ENCODE assay signal across 14 cellular contexts in the genomic region with DNA sequence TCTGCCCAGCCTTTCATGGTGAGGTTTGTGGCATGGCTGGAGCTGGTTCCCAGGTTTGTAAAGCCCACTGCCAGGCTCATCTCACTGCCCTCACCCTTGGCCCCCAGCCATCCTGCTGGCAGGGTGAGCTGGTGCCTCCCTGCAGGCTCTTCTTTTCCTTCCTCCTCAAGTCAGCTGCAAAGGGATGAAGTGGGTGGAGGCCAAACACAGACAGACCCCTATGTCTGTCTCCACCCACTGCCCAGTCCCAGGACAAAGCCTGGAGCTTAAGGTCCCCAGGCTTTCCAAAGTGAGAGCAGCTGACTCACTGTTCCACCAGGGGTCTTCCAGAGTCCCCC.
A peak's percentile ranks its signal among the peaks of the same experiment; 100 is the strongest.
DNase-seq lines count a peak whose midpoint lies in the region; ATAC-seq and TF ChIP-seq lines count a peak whose summit lies in the region.
"Had no signal": no experiment of that assay in that cellular context is flagged by ENCODE, and none has a peak within 500 bp of the region (broad histone marks: within the 10 kb centered on the region; RNA-seq: fewer than 3 reads in every experiment).

No MANE protein-coding gene starts in this region.

- ATAC-seq in Right ventricle myocardium inferior (no peak), right lobe of liver (no peak), GM21723 (IDR thresholded peaks at IDR 0.05; ENCODE audit: unreplicated experiment) (no peak), HG03460 (IDR thresholded peaks at IDR 0.05; ENCODE audit: unreplicated experiment) (no peak)
- ATAC-seq: esophagus mucosa, Panc1 had no signal

- H3K27ac ChIP-seq in right lobe of liver (peak overlapping the region; percentile 64 to 79 (median 67)), skeletal muscle tissue (ENCODE audit: low read depth, low read length) (peak overlapping the region; percentile 75)

- intact Hi-C loops in Right ventricle myocardium inferior (cut with DNase I) (no loop called here), cardiac septum (cut with DNase I) (no loop called here), right lobe of liver (cut with DNase I) (no loop called here)

- no peak for TF ChIP-seq CTCF in right lobe of liver (IDR thresholded peaks at IDR 0.05)

- DNase-seq in Right ventricle myocardium inferior (ENCODE audit: missing footprints) = peak; percentile 72
- no peak for DNase-seq in cardiac septum (ENCODE audit: low spot score)
- DNase-seq in right lobe of liver = no peak
- no peak for DNase-seq in RKO (ENCODE audit: low spot score)
- DNase-seq in NCI-H1694 treated with DMSO at 0.1 percent for 48 hours (lab: John Stamatoyannopoulos, UW) = no peak
- DNase-seq: cerebellar nuclear complex; NCI-H1694; occipital lobe; stimulated activated CD4-positive, alpha-beta T cell treated with anti-CD3 and anti-CD28 coated beads, Interleukin-15, amount 100 ng/mL, for 24 hours had no signal

- TF ChIP-seq POLR2A in right lobe of liver (IDR thresholded peaks at IDR 0.05) = no peak

- peak overlapping the region; percentile 20 to 75 (median 59) for H3K9ac ChIP-seq in skeletal muscle tissue (ENCODE audit: low read depth in 1 of 3, low read length in 3 of 3)

- H3K27me3 ChIP-seq in right lobe of liver (no peaks in the 10 kb centered on the region), skeletal muscle tissue (ENCODE audit: control insufficient read depth in 3 of 3, insufficient read depth in 3 of 3, low read length in 3 of 3) (no peaks in the 10 kb centered on the region)

- H3K4me1 ChIP-seq in right lobe of liver = peaks cover 3 to 84% (median 47%) of the 10 kb centered on the region in 4 donors
- H3K4me1 ChIP-seq in skeletal muscle tissue (ENCODE audit: control insufficient read depth in 3 of 3, insufficient read depth in 3 of 3, low read length in 3 of 3) = peaks cover 92 to 97% (median 94%) of the 10 kb centered on the region in 3 donors

- peaks cover 0 to 7% (median 4%) of the 10 kb centered on the region in 4 donors for H3K36me3 ChIP-seq in right lobe of liver
- H3K36me3 ChIP-seq in skeletal muscle tissue (ENCODE audit: control insufficient read depth in 3 of 3, insufficient read depth in 3 of 3, low read length in 3 of 3) = peaks cover 3 to 18% (median 10%) of the 10 kb centered on the region in 3 donors

- no peak overlapping the region for H3K4me3 ChIP-seq in right lobe of liver
- H3K4me3 ChIP-seq in skeletal muscle tissue (ENCODE audit: low read length in 3 of 3) = peak overlapping the region in 2 of 3 donors; percentile 16 to 35

- no peaks in the 10 kb centered on the region for H3K9me3 ChIP-seq in right lobe of liver
- no peaks in the 10 kb centered on the region for H3K9me3 ChIP-seq in skeletal muscle tissue (ENCODE audit: control insufficient read depth in 3 of 3, low read length in 3 of 3)

Comparison
In these comparisons a context has a peak if more than half of its experiments do, and no peak if none do; other contexts are left out.
1. H3K4me3 ChIP-seq: peak in skeletal muscle tissue (2 of 3); none in right lobe of liver (0 of 3).